Comparison of ENCODE assay signal across 24 cellular contexts in the genomic region with DNA sequence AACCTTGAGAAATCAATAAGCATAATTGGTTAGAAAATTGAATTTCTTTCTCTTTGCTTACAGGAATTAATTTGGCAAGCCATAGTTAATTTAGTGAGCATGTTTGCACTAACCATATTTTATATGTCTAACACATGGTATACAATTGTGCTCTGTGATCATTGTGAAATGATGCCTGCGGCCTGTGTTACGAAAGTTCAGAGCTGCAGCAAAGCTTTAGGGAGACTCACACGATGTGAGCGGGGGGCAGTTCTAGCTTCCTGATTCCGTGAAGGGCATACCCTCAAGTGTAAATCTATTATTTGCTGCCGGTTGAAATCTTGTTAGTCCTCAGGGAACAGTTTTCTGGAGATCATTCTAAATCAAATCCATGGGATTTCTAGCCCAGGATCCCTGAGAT. TPM values are rescaled to one million over a fixed set of nuclear protein-coding genes. Genes with fewer than 3 reads are reported as not detected.
DNase-seq lines count a peak whose midpoint lies in the region; ATAC-seq and TF ChIP-seq lines count a peak whose summit lies in the region.
"Had no signal": no experiment of that assay in that cellular context is flagged by ENCODE, and none has a peak within 500 bp of the region (broad histone marks: within the 10 kb centered on the region; RNA-seq: fewer than 3 reads in every experiment).

No MANE protein-coding gene starts in this region.

- no peak overlapping the region for H3K23ac ChIP-seq in mesenchymal stem cell (ENCODE audit: low read length in 2 of 2)

- TF ChIP-seq EP300 in SK-N-SH (IDR thresholded peaks at IDR 0.05; ENCODE audit: borderline replicate concordance in 1 of 2, low read depth in 1 of 2, low read length in 1 of 2): no peak

- ATAC-seq in SK-N-SH treated with all-trans-retinoic acid at 6 μM for 48 hours (no peak), GM19455 (IDR thresholded peaks at IDR 0.05; ENCODE audit: unreplicated experiment) (no peak)
- no peak for ATAC-seq in activated naive CD4-positive, alpha-beta T cell treated with anti-CD3 and anti-CD28 coated beads, Interleukin-2, amount 50 U/mL, for 72 hours

- H3K36me3 ChIP-seq in SK-N-SH (replicated peaks in 1 of 2; ENCODE audit: control insufficient read depth in 1 of 2, insufficient read depth in 2 of 2, low read length in 1 of 2) (no peaks in the 10 kb centered on the region), mesenchymal stem cell (ENCODE audit: control insufficient read depth in 1 of 2, insufficient read depth in 2 of 2, low read depth in 1 of 2, low read length in 2 of 2) (no peaks in the 10 kb centered on the region)
- H3K36me3 ChIP-seq: left ventricle myocardium inferior, SJSA1, thyroid gland had no signal

- H2AFZ ChIP-seq in SK-N-SH (ENCODE audit: low read depth): peak overlapping the region; percentile 64; the same call in 1 of the 2 replicates
- H2AFZ ChIP-seq in mesenchymal stem cell (ENCODE audit: low read depth, low read length): no peak overlapping the region
- H2AFZ ChIP-seq: GM23248 had no signal

- H3K27me3 ChIP-seq in SK-N-SH (ENCODE audit: insufficient read depth): no peaks in the 10 kb centered on the region
- no peaks in the 10 kb centered on the region for H3K27me3 ChIP-seq in mesenchymal stem cell (ENCODE audit: control insufficient read depth in 1 of 2, insufficient read depth in 1 of 2, low read length in 2 of 2)
- H3K27me3 ChIP-seq: SJSA1, thyroid gland had no signal

- H3K4me2 ChIP-seq in SK-N-SH (no peak overlapping the region), mesenchymal stem cell (ENCODE audit: low read length, poor library complexity, severe bottlenecking) (no peak overlapping the region)

- 0 out of 4 replicates have a peak, but pooled peaks cover 0 to 4% of the 10 kb centered on the region in 2 experiments for H3K4me1 ChIP-seq in SK-N-SH (ENCODE audit: control insufficient read depth in 1 of 2, insufficient read depth in 2 of 2, low read depth in 1 of 2, low read length in 1 of 2)
- H3K4me1 ChIP-seq in mesenchymal stem cell (ENCODE audit: control insufficient read depth, insufficient read depth, low read depth, low read length): peaks cover 2% of the 10 kb centered on the region
- H3K4me1 ChIP-seq: left ventricle myocardium inferior had no signal

- CTCF ChIA-PET in SK-N-SH (lab: Yijun Ruan, JAX): no interaction called here

- H2AK5ac ChIP-seq in mesenchymal stem cell (ENCODE audit: low read length, severe bottlenecking): no peak overlapping the region

- POLR2A ChIA-PET in SK-N-SH (lab: Yijun Ruan, JAX): no interaction called here

- no peak overlapping the region for H4K91ac ChIP-seq in mesenchymal stem cell (ENCODE audit: low read length)

- H3K27ac Mint-ChIP-seq in activated naive CD4-positive, alpha-beta T cell treated with anti-CD3 and anti-CD28 coated beads, Interleukin-2, amount 50 U/mL, for 72 hours: no peak overlapping the region
- H3K27ac Mint-ChIP-seq: activated T-cell treated with anti-CD3 and anti-CD28 coated beads, Interleukin-2, amount 50 U/mL, for 24 hours; stimulated activated naive CD8-positive, alpha-beta T cell treated with anti-CD3 and anti-CD28 coated beads, Interleukin-15, Interleukin-2, amounts not matched to agents 100 ng/mL and 50 ng/mL, for 24 hours had no signal

- no peaks in the 10 kb centered on the region for H4K20me1 ChIP-seq in SK-N-SH (ENCODE audit: insufficient read depth)

- H3K27ac ChIP-seq in SK-N-SH (ENCODE audit: low read depth in 2 of 2, low read length in 1 of 2) (no peak overlapping the region), mesenchymal stem cell (ENCODE audit: low read length, poor library complexity, severe bottlenecking) (no peak overlapping the region)
- H3K27ac ChIP-seq: 22Rv1, GM23248, left ventricle myocardium inferior, SJSA1 had no signal

- H3K18ac ChIP-seq in mesenchymal stem cell (ENCODE audit: low read depth in 1 of 2, low read length in 2 of 2): no peak overlapping the region

- no peaks in the 10 kb centered on the region for H3K9me2 ChIP-seq in SK-N-SH

- no peak overlapping the region for H2BK5ac ChIP-seq in mesenchymal stem cell (ENCODE audit: low read depth, low read length, poor library complexity, severe bottlenecking)

- H3K79me1 ChIP-seq in mesenchymal stem cell (replicated peaks; ENCODE audit: low read length, poor library complexity, severe bottlenecking): no peaks in the 10 kb centered on the region

- TF ChIP-seq RAD21 in SK-N-SH (IDR thresholded peaks at IDR 0.05; ENCODE audit: low read length): no peak

- H2BK120ac ChIP-seq in mesenchymal stem cell (ENCODE audit: low read depth, low read length): no peak overlapping the region

- H3K9ac ChIP-seq in SK-N-SH (no peak overlapping the region), mesenchymal stem cell (ENCODE audit: low read length) (no peak overlapping the region)
- H3K9ac ChIP-seq: GM23248 had no signal

- WGBS in SK-N-SH (ENCODE audit: low lambda C conversion rate): 89% methylated on average over 6 of the region's 6 CpGs
- 90% methylated on average over 6 of the region's 6 CpGs for WGBS in mesenchymal stem cell

- H3K36me3 Mint-ChIP-seq in activated naive CD4-positive, alpha-beta T cell treated with anti-CD3 and anti-CD28 coated beads, Interleukin-2, amount 50 U/mL, for 72 hours: no peaks in the 10 kb centered on the region

- no peak for TF ChIP-seq CTCF in SK-N-SH (IDR thresholded peaks at IDR 0.05)

- no peaks in the 10 kb centered on the region for H3K79me2 ChIP-seq in SK-N-SH (ENCODE audit: insufficient read depth)

- no peak overlapping the region for H3K14ac ChIP-seq in mesenchymal stem cell (ENCODE audit: low read length in 2 of 2)

- peaks cover 0 to 3% of the 10 kb centered on the region in 2 donors for H3K9me3 Mint-ChIP-seq in activated naive CD4-positive, alpha-beta T cell treated with anti-CD3 and anti-CD28 coated beads, Interleukin-2, amount 50 U/mL, for 72 hours
- H3K9me3 Mint-ChIP-seq: activated T-cell treated with anti-CD3 and anti-CD28 coated beads, Interleukin-2, amount 50 U/mL, for 24 hours had no signal

- H3K9me3 ChIP-seq in SK-N-SH: no peaks in the 10 kb centered on the region
- H3K9me3 ChIP-seq in mesenchymal stem cell (ENCODE audit: control insufficient read depth, low read length): no peaks in the 10 kb centered on the region
- H3K9me3 ChIP-seq: left ventricle myocardium inferior, SJSA1, thyroid gland had no signal

- H3K4me3 ChIP-seq in SK-N-SH (ENCODE audit: low read depth in 2 of 2, low read length in 1 of 2): no peak overlapping the region
- H3K4me3 ChIP-seq in mesenchymal stem cell (ENCODE audit: insufficient read depth in 1 of 2, low read depth in 1 of 2, low read length in 2 of 2): no peak overlapping the region
- H3K4me3 ChIP-seq: GM23248, left ventricle myocardium inferior, SJSA1, thyroid gland had no signal

- DNase-seq in SK-N-SH (no peak), SKM-1 treated with dmso at 0.1 percent for 144 hours (lab: John Stamatoyannopoulos, UW; ENCODE audit: unreplicated experiment) (peak; percentile 90), mesenchymal stem cell (peak; percentile 20), germinal center (ENCODE audit: low spot score) (no peak)
- DNase-seq in activated naive CD4-positive, alpha-beta T cell treated with anti-CD3 and anti-CD28 coated beads, Interleukin-2, amount 50 U/mL, for 72 hours (ENCODE audit: low spot score in 2 of 2): no peak
- no peak for DNase-seq in activated naive CD4-positive, alpha-beta T cell (lab: John Stamatoyannopoulos, UW)
- DNase-seq: activated CD4-positive, alpha-beta T cell treated with anti-CD3 and anti-CD28 coated beads for 4 hours; activated CD8-positive, alpha-beta memory T cell treated with anti-CD3 and anti-CD28 coated beads for 24 hours; activated naive CD4-positive, alpha-beta T cell treated with Interleukin-2 at 50 U/mL for 16 hours; activated T-cell treated with anti-CD3 and anti-CD28 coated beads, Interleukin-2, amount 50 U/mL, for 24 hours; amygdala; cortex of kidney; KG1; left ventricle myocardium inferior; NCI-H187; T-helper 2 cell; thyroid gland had no signal

- H2BK12ac ChIP-seq in mesenchymal stem cell (ENCODE audit: low read length in 2 of 2): no peak overlapping the region

- H3K4ac ChIP-seq in mesenchymal stem cell (ENCODE audit: low read depth in 1 of 2, low read length in 2 of 2): no peak overlapping the region

- H2BK15ac ChIP-seq in mesenchymal stem cell (ENCODE audit: low read depth, poor library complexity, severe bottlenecking): no peak overlapping the region

- H3F3A ChIP-seq in SK-N-SH (replicated peaks; ENCODE audit: insufficient read depth): no peaks in the 10 kb centered on the region

- no peak overlapping the region for H4K8ac ChIP-seq in mesenchymal stem cell (ENCODE audit: low read length)

TF ChIP-seq in SK-N-SH, 30 proteins besides CTCF, POLR2A, EP300 and RAD21 (continues in another document):
- TF ChIP-seq, protein P1, sequence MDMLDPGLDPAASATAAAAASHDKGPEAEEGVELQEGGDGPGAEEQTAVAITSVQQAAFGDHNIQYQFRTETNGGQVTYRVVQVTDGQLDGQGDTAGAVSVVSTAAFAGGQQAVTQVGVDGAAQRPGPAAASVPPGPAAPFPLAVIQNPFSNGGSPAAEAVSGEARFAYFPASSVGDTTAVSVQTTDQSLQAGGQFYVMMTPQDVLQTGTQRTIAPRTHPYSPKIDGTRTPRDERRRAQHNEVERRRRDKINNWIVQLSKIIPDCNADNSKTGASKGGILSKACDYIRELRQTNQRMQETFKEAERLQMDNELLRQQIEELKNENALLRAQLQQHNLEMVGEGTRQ (IDR thresholded peaks at IDR 0.05; ENCODE audit: borderline replicate concordance, low read depth, low read length): no peak
- TF ChIP-seq POLR2AphosphoS5 (IDR thresholded peaks at IDR 0.05; ENCODE audit: low read depth, low read length): no peak

TF ChIP-seq in SK-N-SH treated with all-trans-retinoic acid at 6 μM for 48 hours, 23 proteins besides CTCF, POLR2A, EP300 and RAD21 (continues in another document):
- TF ChIP-seq ISL1 (CRISPR knock-in tag; IDR thresholded peaks at IDR 0.05): no peak
- no peak for TF ChIP-seq POU6F1 (CRISPR knock-in tag; IDR thresholded peaks at IDR 0.05; ENCODE audit: borderline replicate concordance, low read depth)

RNA-seq across cellular contexts. Expression of gene ADTRP, which starts 25.5 kb away (rescaled TPM):
- polyA plus RNA-seq in SK-N-SH (2012; rRNA removed): 0.84 and 1.2 TPM in 2 replicates
- 0.35 and 0.53 TPM in 2 replicates for polyA plus RNA-seq in SK-N-SH (2012; cell fraction: cytosol; rRNA removed)
- polyA plus RNA-seq in SK-N-SH (2012; cell fraction: nucleus; rRNA removed): 0.72 and 1.6 TPM in 2 replicates
- 1.4 TPM for polyA plus RNA-seq in mesenchymal stem cell (2013, experiment 1 of 2)
- 0.81 TPM for polyA plus RNA-seq in mesenchymal stem cell (2013, experiment 2 of 2)
- 10 to 100 TPM; 33.5 to 75.2 TPM for total RNA-seq in activated naive CD4-positive, alpha-beta T cell treated with anti-CD3 and anti-CD28 coated beads, Interleukin-2, amount 50 U/mL, for 72 hours
- polyA plus RNA-seq: neural cell had no signal

Comparison
In these comparisons a context has a peak if more than half of its experiments do, and no peak if none do; other contexts are left out.
1. DNase-seq: peak in SKM-1 treated with dmso at 0.1 percent for 144 hours (single experiment) and mesenchymal stem cell (single experiment); none in SK-N-SH (single experiment), activated naive CD4-positive, alpha-beta T cell treated with anti-CD3 and anti-CD28 coated beads, Interleukin-2, amount 50 U/mL, for 72 hours (0 of 2), activated naive CD4-positive, alpha-beta T cell (0 of 4) and germinal center (single experiment).